8 cellular contexts compared by ENCODE assay signal in the genomic region with DNA sequence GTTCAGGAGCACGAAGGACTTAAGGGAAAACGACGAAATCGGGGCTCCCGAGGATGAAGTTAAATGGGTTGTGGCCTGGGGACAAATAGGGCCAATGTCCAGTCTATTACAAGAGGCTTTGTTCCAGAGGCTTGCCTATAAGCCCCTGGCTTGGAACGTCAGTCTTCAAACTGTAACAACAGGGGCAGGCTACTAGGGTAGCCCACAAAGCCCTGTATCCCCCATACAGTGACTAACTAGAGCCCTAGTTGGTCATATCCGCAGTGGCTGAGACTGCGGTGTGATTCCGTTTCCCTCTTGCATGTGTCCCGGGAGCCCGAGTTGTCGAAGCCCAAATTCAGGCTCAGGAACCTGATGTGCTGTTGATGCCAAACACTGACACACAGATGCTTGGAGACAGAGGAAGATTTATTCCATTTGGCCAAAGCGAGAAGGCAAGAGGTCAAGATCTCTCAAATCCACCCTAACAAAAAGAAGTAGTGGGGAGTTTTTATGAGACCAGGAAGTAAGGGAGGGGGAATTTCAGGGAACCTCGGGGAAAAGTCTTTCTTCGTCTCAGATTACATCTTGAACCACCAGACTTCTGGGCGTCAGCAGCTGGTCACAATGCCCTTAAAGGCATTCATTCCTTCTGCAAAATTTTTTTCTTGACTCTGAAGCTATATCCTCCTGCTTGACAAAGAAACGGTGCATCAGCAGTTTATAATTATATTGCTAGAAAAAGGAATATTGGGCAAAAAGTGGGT. TPM values are rescaled to one million over a fixed set of nuclear protein-coding genes. Genes with fewer than 3 reads are reported as not detected.
DNase-seq lines count a peak whose midpoint lies in the region; ATAC-seq lines count a peak whose summit lies in the region.

No MANE protein-coding gene starts in this region.

- peak; percentile 25 for DNase-seq in MV-4-11 (lab: John Stamatoyannopoulos, UW)
- peak; percentile 54 for DNase-seq in activated CD8-positive, alpha-beta memory T cell treated with anti-CD3 and anti-CD28 coated beads, Interleukin-2, amount 50 U/mL, for 4 hours
- DNase-seq in epithelial cell of prostate (ENCODE audit: low read depth, low spot score): no peak
- peak; percentile 28 for DNase-seq in mucosa of gallbladder (ENCODE audit: low spot score)
- peak; percentile 41 for DNase-seq in stimulated activated naive CD4-positive, alpha-beta T cell treated with Interleukin-2 at 50 U/mL for 16 hours (lab: John Stamatoyannopoulos, UW)
- DNase-seq in NCI-H446 (lab: John Stamatoyannopoulos, UW): no peak

- peak overlapping the region; percentile 99 for H3K27ac ChIP-seq in epithelial cell of prostate

- peak; percentile 6 for ATAC-seq in GM18502 (IDR thresholded peaks at IDR 0.05; ENCODE audit: poor library complexity, unreplicated experiment)
- ATAC-seq in GM19328 (IDR thresholded peaks at IDR 0.05; ENCODE audit: unreplicated experiment): no peak

RNA-seq across cellular contexts. Expression of gene SLFN5, which starts 0.8 kb away (rescaled TPM):
- 18.3 TPM for total RNA-seq in mucosa of gallbladder

RNA-seq across cellular contexts. Expression of gene SLC35G3, which starts 49.4 kb away (rescaled TPM):
- not detected for total RNA-seq in mucosa of gallbladder

Comparison
In these comparisons a context has a peak if more than half of its experiments do, and no peak if none do; other contexts are left out.
1. DNase-seq: peak in MV-4-11 (single experiment), activated CD8-positive, alpha-beta memory T cell treated with anti-CD3 and anti-CD28 coated beads, Interleukin-2, amount 50 U/mL, for 4 hours (single experiment), mucosa of gallbladder (single experiment) and stimulated activated naive CD4-positive, alpha-beta T cell treated with Interleukin-2 at 50 U/mL for 16 hours (single experiment); none in epithelial cell of prostate (single experiment) and NCI-H446 (0 of 2).